8 cellular contexts compared by ENCODE assay signal in genomic region chr4:338759-339097, GRCh38. TPM values are rescaled to one million over a fixed set of nuclear protein-coding genes. Genes with fewer than 3 reads are reported as not detected.
DNase-seq lines count a peak whose midpoint lies in the region; ATAC-seq and TF ChIP-seq lines count a peak whose summit lies in the region.

No MANE protein-coding gene starts in this region.

- H3K27ac Mint-ChIP-seq in GM23338, result no peak overlapping the region
- peak overlapping the region; percentile 100 for H3K27ac Mint-ChIP-seq in activated CD8-positive, alpha-beta T cell treated with anti-CD3 and anti-CD28 coated beads for 36 hours

- H4K20me1 ChIP-seq in GM23338 (replicated peaks; ENCODE audit: insufficient read depth) (peaks cover 50% of the 10 kb centered on the region), hepatocyte (ENCODE audit: insufficient read depth, poor library complexity, severe bottlenecking) (no peaks in the 10 kb centered on the region), smooth muscle cell (ENCODE audit: low read depth) (peaks cover 10% of the 10 kb centered on the region)

- H3K9me3 Mint-ChIP-seq in GM23338, result no peaks in the 10 kb centered on the region; the same call in 1 of the 3 replicates
- H3K9me3 Mint-ChIP-seq in activated CD8-positive, alpha-beta T cell treated with anti-CD3 and anti-CD28 coated beads for 36 hours, result peaks cover 42% of the 10 kb centered on the region

- H3K27ac ChIP-seq in GM23338 (ENCODE audit: low read depth) (no peak overlapping the region), hepatocyte (peak overlapping the region; percentile 90), smooth muscle cell (ENCODE audit: low read depth) (no peak overlapping the region)

- CTCF ChIA-PET in activated CD8-positive, alpha-beta T cell treated with anti-CD3 and anti-CD28 coated beads for 36 hours (lab: Charles Lee), result no interaction called here

- H3K79me2 ChIP-seq in GM23338 (replicated peaks; ENCODE audit: insufficient read depth), result peaks cover 58% of the 10 kb centered on the region
- peaks cover 54% of the 10 kb centered on the region for H3K79me2 ChIP-seq in hepatocyte
- peaks cover 53% of the 10 kb centered on the region for H3K79me2 ChIP-seq in smooth muscle cell (ENCODE audit: low read depth)

- peaks cover 28% of the 10 kb centered on the region for H3K4me1 Mint-ChIP-seq in GM23338
- peaks cover 22% of the 10 kb centered on the region for H3K4me1 Mint-ChIP-seq in activated CD8-positive, alpha-beta T cell treated with anti-CD3 and anti-CD28 coated beads for 36 hours (ENCODE audit: low read depth)

- H3K4me1 ChIP-seq in GM23338 (ENCODE audit: insufficient read depth) (peaks cover 10% of the 10 kb centered on the region), hepatocyte (ENCODE audit: insufficient read depth) (peaks cover 5% of the 10 kb centered on the region), smooth muscle cell (ENCODE audit: low read depth) (peaks cover 8% of the 10 kb centered on the region)

- peak overlapping the region; percentile 83 for H3K9ac ChIP-seq in smooth muscle cell (ENCODE audit: low read depth)

- TF ChIP-seq CTCF in GM23338 (conservative IDR thresholded peaks at IDR 0.05; ENCODE audit: low read depth in 2 of 2), result no peak
- no peak for TF ChIP-seq CTCF in activated CD8-positive, alpha-beta T cell treated with anti-CD3 and anti-CD28 coated beads for 36 hours (IDR thresholded peaks at IDR 0.05)
- no peak for TF ChIP-seq CTCF in hepatocyte (IDR thresholded peaks at IDR 0.05; ENCODE audit: poor library complexity)
- no peak for TF ChIP-seq CTCF in smooth muscle cell (IDR thresholded peaks at IDR 0.05; ENCODE audit: borderline replicate concordance, insufficient read depth, poor library complexity, severe bottlenecking)

- POLR2A ChIA-PET in activated CD8-positive, alpha-beta T cell treated with anti-CD3 and anti-CD28 coated beads for 36 hours (lab: Charles Lee), result interaction anchor here (0.6 to 2.0 kb wide), 5 partner anchors 9 to 280 kb away, joined by 3 to 6 read pairs (median 4); partner anchors contain the start of gene ZNF718

- peaks cover 29% of the 10 kb centered on the region for H3K9me3 ChIP-seq in hepatocyte (ENCODE audit: low read depth)
- peaks cover 4% of the 10 kb centered on the region for H3K9me3 ChIP-seq in smooth muscle cell (replicated peaks; ENCODE audit: low read depth)

- H3K4me3 ChIP-seq in GM23338 (peak overlapping the region; percentile 96), hepatocyte (peak overlapping the region; percentile 37), smooth muscle cell (peak overlapping the region; percentile 67)

- H3K4me2 ChIP-seq in GM23338 (peak overlapping the region; percentile 97), hepatocyte (peak overlapping the region; percentile 93), smooth muscle cell (peak overlapping the region; percentile 90)

- no peaks in the 10 kb centered on the region for H3K36me3 ChIP-seq in GM23338 (ENCODE audit: insufficient read depth)
- peaks cover under 1% of the 10 kb centered on the region for H3K36me3 ChIP-seq in hepatocyte (replicated peaks; ENCODE audit: insufficient read depth, low read depth)
- H3K36me3 ChIP-seq in smooth muscle cell (ENCODE audit: low read depth), result peaks cover 19% of the 10 kb centered on the region

- H3K27me3 ChIP-seq in GM23338 (ENCODE audit: insufficient read depth) (peaks cover 26% of the 10 kb centered on the region), hepatocyte (no peaks in the 10 kb centered on the region), smooth muscle cell (ENCODE audit: low read depth) (no peaks in the 10 kb centered on the region)

- intact Hi-C loops in activated CD8-positive, alpha-beta T cell treated with anti-CD3 and anti-CD28 coated beads for 36 hours (cut with micrococcal nuclease), result no loop called here
- intact Hi-C loops in sciatic nerve (cut with DNase I), result no loop called here

- ATAC-seq in GM23338, result no peak
- ATAC-seq in activated CD8-positive, alpha-beta T cell treated with anti-CD3 and anti-CD28 coated beads for 36 hours, result no peak
- no peak for ATAC-seq in HG02970 (IDR thresholded peaks at IDR 0.05; ENCODE audit: low FRiP score, unreplicated experiment)
- ATAC-seq in sciatic nerve, result no peak

- peaks cover 44% of the 10 kb centered on the region for H3K36me3 Mint-ChIP-seq in GM23338 (ENCODE audit: low read depth)
- peaks cover 72% of the 10 kb centered on the region for H3K36me3 Mint-ChIP-seq in activated CD8-positive, alpha-beta T cell treated with anti-CD3 and anti-CD28 coated beads for 36 hours (ENCODE audit: low read depth)

- DNase-seq in GM23338 (ENCODE audit: low spot score) (peak; percentile 25), hepatocyte (ENCODE audit: low spot score) (no peak), smooth muscle cell (lab: John Stamatoyannopoulos, UW; ENCODE audit: unreplicated experiment) (no peak), NCI-H446 treated with DMSO at 0.1 percent for 48 hours (lab: John Stamatoyannopoulos, UW) (no peak), sciatic nerve (ENCODE audit: low spot score) (no peak)
- no peak for DNase-seq in activated CD8-positive, alpha-beta T cell treated with anti-CD3 and anti-CD28 coated beads for 36 hours
- no peak for DNase-seq in stimulated activated CD4-positive, alpha-beta T cell treated with anti-CD3 and anti-CD28 coated beads, Interleukin-4, amount 100 ng/mL, for 1 hour

- peaks cover 4% of the 10 kb centered on the region; the same call in 1 of the 2 replicates for H3F3A ChIP-seq in GM23338 (replicated peaks; ENCODE audit: low read depth)
- no peaks in the 10 kb centered on the region for H3F3A ChIP-seq in smooth muscle cell (ENCODE audit: low read depth)

- H2AFZ ChIP-seq in GM23338, result no peak overlapping the region
- H2AFZ ChIP-seq in hepatocyte, result peak overlapping the region; percentile 23
- H2AFZ ChIP-seq in smooth muscle cell (ENCODE audit: low read depth), result no peak overlapping the region

- peaks cover 29% of the 10 kb centered on the region for H3K27me3 Mint-ChIP-seq in GM23338 (ENCODE audit: insufficient read depth, low read depth, poor library complexity)
- H3K27me3 Mint-ChIP-seq in activated CD8-positive, alpha-beta T cell treated with anti-CD3 and anti-CD28 coated beads for 36 hours, result no peaks in the 10 kb centered on the region

- peak overlapping the region; percentile 97 for H3K4me3 Mint-ChIP-seq in GM23338
- peak overlapping the region; percentile 98 for H3K4me3 Mint-ChIP-seq in activated CD8-positive, alpha-beta T cell treated with anti-CD3 and anti-CD28 coated beads for 36 hours

- 14% methylated on average over 12 of the region's 13 CpGs for WGBS in hepatocyte (ENCODE audit: low lambda C conversion rate, missing lambda C conversion rate)
- WGBS in smooth muscle cell (ENCODE audit: low lambda C conversion rate), result 25% methylated on average over 13 of the region's 13 CpGs

- H3K9me2 ChIP-seq in GM23338 (ENCODE audit: insufficient read depth), result no peaks in the 10 kb centered on the region
- no peaks in the 10 kb centered on the region for H3K9me2 ChIP-seq in hepatocyte (replicated peaks; ENCODE audit: insufficient read depth)

TF ChIP-seq in GM23338, 12 proteins besides CTCF, POLR2A, EP300 and RAD21 (continues in another document):
- TF ChIP-seq, protein P1, sequence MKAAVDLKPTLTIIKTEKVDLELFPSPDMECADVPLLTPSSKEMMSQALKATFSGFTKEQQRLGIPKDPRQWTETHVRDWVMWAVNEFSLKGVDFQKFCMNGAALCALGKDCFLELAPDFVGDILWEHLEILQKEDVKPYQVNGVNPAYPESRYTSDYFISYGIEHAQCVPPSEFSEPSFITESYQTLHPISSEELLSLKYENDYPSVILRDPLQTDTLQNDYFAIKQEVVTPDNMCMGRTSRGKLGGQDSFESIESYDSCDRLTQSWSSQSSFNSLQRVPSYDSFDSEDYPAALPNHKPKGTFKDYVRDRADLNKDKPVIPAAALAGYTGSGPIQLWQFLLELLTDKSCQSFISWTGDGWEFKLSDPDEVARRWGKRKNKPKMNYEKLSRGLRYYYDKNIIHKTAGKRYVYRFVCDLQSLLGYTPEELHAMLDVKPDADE (IDR thresholded peaks at IDR 0.05), result no peak
- TF ChIP-seq JUNB (IDR thresholded peaks at IDR 0.05; ENCODE audit: unreplicated experiment) (no peak), ZNF114 (CRISPR knock-in tag; IDR thresholded peaks at IDR 0.05) (no peak), EZH2 (IDR thresholded peaks at IDR 0.05; ENCODE audit: low read depth, unreplicated experiment) (no peak), NANOG (IDR thresholded peaks at IDR 0.05; ENCODE audit: borderline replicate concordance) (no peak)

RNA-seq across cellular contexts. Expression of gene ZNF141, which starts 1.1 kb away (rescaled TPM):
- total RNA-seq in GM23338 (2014; rRNA removed; shearing (Covaris generic)), result 54.6 and 58.1 TPM in 2 replicates
- polyA plus RNA-seq in GM23338 (2016; fragmentation: Nextera tagmentation; extraction: Ambion mirVana), result 12.9 and 18.5 TPM in 2 replicates
- 10 to 100 TPM; 27.7 to 29.3 TPM for total RNA-seq in activated CD8-positive, alpha-beta T cell treated with anti-CD3 and anti-CD28 coated beads for 36 hours
- total RNA-seq in hepatocyte, result 12.8 and 20.3 TPM in 2 replicates
- 3.7 and 7.4 TPM in 2 replicates for polyA plus RNA-seq in hepatocyte
- 8.3 and 11.0 TPM in 2 replicates for total RNA-seq in smooth muscle cell
- 0.87 and 1.1 TPM in 2 replicates for polyA plus RNA-seq in smooth muscle cell
- 34.5 TPM for total RNA-seq in sciatic nerve

RNA-seq across cellular contexts. Expression of gene ZNF732, which starts 33.5 kb away (rescaled TPM):
- total RNA-seq in GM23338 (2014; rRNA removed; shearing (Covaris generic)), result 41.6 and 49.2 TPM in 2 replicates
- polyA plus RNA-seq in GM23338 (2016; fragmentation: Nextera tagmentation; extraction: Ambion mirVana) (4.6 and 6.0 TPM in 2 replicates), hepatocyte (not detected in 2 replicates), smooth muscle cell (not detected in 2 replicates)
- total RNA-seq in activated CD8-positive, alpha-beta T cell treated with anti-CD3 and anti-CD28 coated beads for 36 hours, result not detected
- total RNA-seq in hepatocyte (not detected in 2 replicates), smooth muscle cell (not detected in 2 replicates), sciatic nerve (0.53 TPM)

Comparison
In these comparisons a context has a peak if more than half of its experiments do, and no peak if none do; other contexts are left out.
1. H3K4me3 ChIP-seq: peak in every context shown above with its lines; median percentile 96 in GM23338; 67 in smooth muscle cell; 37 in hepatocyte.
2. RNA of gene ZNF732, which starts 33.5 kb away (total RNA-seq): 41.6 to 49.2 TPM in GM23338; 0.53 TPM in sciatic nerve (single experiment), not detected in activated CD8-positive, alpha-beta T cell treated with anti-CD3 and anti-CD28 coated beads for 36 hours, not detected in hepatocyte and not detected in smooth muscle cell; every median in the first group is over 10 times any median in the second.
3. Peak in every context shown above with its lines, with median percentiles within 50 percentile points of each other: H3K4me2 ChIP-seq.